ENCODE assay signal across 1 cellular context in genomic region chr6:37600287-37600916, GRCh38.
TF ChIP-seq lines count a peak whose summit lies in the region.

No MANE protein-coding gene starts in this region.

TF ChIP-seq in GM23338, 12 proteins besides CTCF, POLR2A, EP300 and RAD21 (continued from another document):
- TF ChIP-seq REST (IDR thresholded peaks at IDR 0.05; ENCODE audit: unreplicated experiment) = no peak
